ENCODE assay signal across 23 cellular contexts in the genomic region with DNA sequence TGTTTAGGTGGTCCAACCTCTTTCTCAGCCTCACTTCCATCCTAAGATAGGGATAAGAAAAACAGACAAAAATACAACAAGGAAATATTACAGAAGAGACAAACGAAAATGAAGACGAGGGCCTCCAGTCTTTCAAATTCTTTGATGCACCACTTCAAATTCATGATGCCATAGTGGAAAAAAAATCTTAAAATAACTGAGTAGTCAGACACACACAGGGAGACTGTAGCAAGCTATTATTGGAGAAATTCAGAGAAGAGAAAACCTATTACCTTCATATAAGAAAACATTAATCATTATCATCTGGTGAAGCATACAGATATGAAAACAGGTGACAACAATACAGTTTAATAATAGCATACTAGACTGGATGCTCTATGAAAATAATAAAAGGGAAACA.
"Had no signal": no experiment of that assay in that cellular context is flagged by ENCODE, and none has a peak within 500 bp of the region (broad histone marks: within the 10 kb centered on the region; RNA-seq: fewer than 3 reads in every experiment).

No MANE protein-coding gene starts in this region.

- H3K4me1 ChIP-seq: lower lobe of right lung, pancreas, prostate gland, right lobe of liver, tibial nerve, uterus had no signal

- DNase-seq: hypothalamus; immature natural killer cell; kidney; lower lobe of right lung; mammary epithelial cell; naive thymus-derived CD8-positive, alpha-beta T cell; nucleus accumbens; pancreas; posterior cingulate gyrus; retina; right lobe of liver; stimulated activated CD4-positive, alpha-beta T cell treated with anti-CD3 and anti-CD28 coated beads, Interleukin-1b, Interleukin-23, amount 100 ng/mL, for 48 hours; stimulated activated CD4-positive, alpha-beta T cell treated with anti-CD3 and anti-CD28 coated beads, Interleukin-2, amount 100 ng/mL, for 48 hours; stimulated activated CD4-positive, alpha-beta T cell treated with anti-CD3 and anti-CD28 coated beads, Interleukin-4, amount 100 ng/mL, for 4 hours; stimulated activated CD8-positive, alpha-beta memory T cell treated with anti-CD3 and anti-CD28 coated beads, Interleukin-4, amount 100 ng/mL, for 48 hours; stimulated activated naive CD4-positive, alpha-beta T cell treated with Interleukin-2 at 50 U/mL for 16 hours; stimulated activated naive CD8-positive, alpha-beta T cell treated with anti-CD3 and anti-CD28 coated beads, Interleukin-15, amount 100 ng/mL, for 72 hours; substantia nigra; uterus had no signal

- H3K4me2 ChIP-seq: smooth muscle cell had no signal

- H3K27me3 ChIP-seq: right lobe of liver, tibial nerve, uterus had no signal

- ATAC-seq: lower lobe of right lung; naive thymus-derived CD8-positive, alpha-beta T cell; pancreas; right lobe of liver; stimulated activated memory B cell treated with anti-CD40 and anti-IgM and Interleukin-4, amounts not matched to agents 10 μg/mL and 1 μg/mL and 100 μg/mL, for 72 hours; stimulated activated naive CD8-positive, alpha-beta T cell treated with anti-CD3 and anti-CD28 coated beads, Interleukin-15, amount 100 ng/mL, for 72 hours had no signal

- H3K27ac ChIP-seq: lower lobe of right lung, pancreas, prostate gland, right lobe of liver, tibial nerve, uterus had no signal

- H3K36me3 ChIP-seq: lower lobe of right lung, pancreas, prostate gland, right lobe of liver, tibial nerve had no signal

- H3K9me3 ChIP-seq: lower lobe of right lung, pancreas, prostate gland, right lobe of liver, tibial nerve, uterus had no signal

- H3K4me3 ChIP-seq: lower lobe of right lung, pancreas, prostate gland, right lobe of liver, smooth muscle cell, tibial nerve, uterus had no signal
